21 cellular contexts compared by ENCODE assay signal in the genomic region with DNA sequence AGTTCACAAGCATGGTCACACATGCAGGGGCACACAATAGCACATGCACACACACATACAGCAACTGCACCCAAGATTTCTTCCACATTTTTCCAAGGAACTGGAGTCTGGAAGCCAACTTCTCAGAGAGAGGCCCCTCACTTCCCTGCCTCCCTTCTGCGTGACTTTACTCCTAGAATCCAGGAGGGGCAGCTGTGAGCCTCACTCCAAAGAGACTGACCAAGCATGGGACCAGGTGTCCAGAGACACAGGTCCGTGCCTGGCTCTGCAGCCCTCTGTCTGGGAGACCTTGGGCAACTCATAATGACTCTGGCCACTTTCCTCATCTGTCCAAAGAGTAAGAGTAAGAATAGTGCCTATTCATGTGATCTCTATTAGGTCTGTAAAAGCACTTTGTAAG.
"Had no signal": no experiment of that assay in that cellular context is flagged by ENCODE, and none has a peak within 500 bp of the region (broad histone marks: within the 10 kb centered on the region; RNA-seq: fewer than 3 reads in every experiment).

No MANE protein-coding gene starts in this region.

- H3K9me3 ChIP-seq: left ventricle myocardium inferior, psoas muscle, testis had no signal

- H3K27ac Mint-ChIP-seq: activated CD4-positive, alpha-beta memory T cell treated with anti-CD3 and anti-CD28 coated beads, Interleukin-2, amount 10 ng/mL, durations not matched to agents 7 days and 5 days; activated CD8-positive, alpha-beta memory T cell treated with anti-CD3 and anti-CD28 coated beads, Interleukin-2, amount 10 ng/mL, durations not matched to agents 7 days and 5 days; activated naive CD8-positive, alpha-beta T cell treated with anti-CD3 and anti-CD28 coated beads for 36 hours; T-helper 2 cell treated with Interferon-gamma antibody and Interleukin-4, amounts not matched to agents 5 μg/mL and 100 μg/mL, for 36 hours; type B pancreatic cell had no signal

- H3K27me3 ChIP-seq: foreskin keratinocyte, testis had no signal

- H3K4me1 Mint-ChIP-seq: activated CD4-positive, alpha-beta memory T cell treated with anti-CD3 and anti-CD28 coated beads, Interleukin-2, amount 10 ng/mL, durations not matched to agents 7 days and 5 days; activated CD8-positive, alpha-beta memory T cell treated with anti-CD3 and anti-CD28 coated beads, Interleukin-2, amount 10 ng/mL, durations not matched to agents 7 days and 5 days; activated naive CD8-positive, alpha-beta T cell treated with anti-CD3 and anti-CD28 coated beads for 36 hours had no signal

- H3K36me3 ChIP-seq: left ventricle myocardium inferior had no signal

- H3K4me3 Mint-ChIP-seq: activated CD4-positive, alpha-beta memory T cell treated with anti-CD3 and anti-CD28 coated beads, Interleukin-2, amount 10 ng/mL, durations not matched to agents 7 days and 5 days; activated CD8-positive, alpha-beta memory T cell treated with anti-CD3 and anti-CD28 coated beads, Interleukin-2, amount 10 ng/mL, durations not matched to agents 7 days and 5 days; activated naive CD8-positive, alpha-beta T cell treated with anti-CD3 and anti-CD28 coated beads for 36 hours; T-helper 2 cell treated with Interferon-gamma antibody and Interleukin-4, amounts not matched to agents 5 μg/mL and 100 μg/mL, for 36 hours; type B pancreatic cell had no signal

- H3K27me3 Mint-ChIP-seq: activated naive CD8-positive, alpha-beta T cell treated with anti-CD3 and anti-CD28 coated beads for 36 hours had no signal

- H3K9me3 Mint-ChIP-seq: activated CD4-positive, alpha-beta memory T cell treated with anti-CD3 and anti-CD28 coated beads, Interleukin-2, amount 10 ng/mL, durations not matched to agents 7 days and 5 days; activated naive CD8-positive, alpha-beta T cell treated with anti-CD3 and anti-CD28 coated beads for 36 hours; T-helper 2 cell treated with Interferon-gamma antibody and Interleukin-4, amounts not matched to agents 5 μg/mL and 100 μg/mL, for 36 hours; type B pancreatic cell had no signal

- H2AFZ ChIP-seq: hepatocyte had no signal

- H3K4me2 ChIP-seq: hepatocyte had no signal

- H3K4me3 ChIP-seq: hepatocyte, left ventricle myocardium inferior, psoas muscle, testis had no signal

- H3K4me1 ChIP-seq: foreskin keratinocyte, left ventricle myocardium inferior, psoas muscle, testis had no signal

- H3K27ac ChIP-seq: foreskin keratinocyte, hepatocyte, left ventricle myocardium inferior, psoas muscle, testis had no signal

- DNase-seq: activated CD4-positive, alpha-beta memory T cell treated with anti-CD3 and anti-CD28 coated beads, Interleukin-2, amount 10 ng/mL, durations not matched to agents 7 days and 5 days; activated CD4-positive, alpha-beta T cell treated with anti-CD3 and anti-CD28 coated beads for 48 hours; activated CD4-positive, CD25-positive, alpha-beta regulatory T cell; activated CD8-positive, alpha-beta memory T cell treated with anti-CD3 and anti-CD28 coated beads, Interleukin-2, amount 10 ng/mL, durations not matched to agents 7 days and 5 days; activated naive CD4-positive, alpha-beta T cell; activated naive CD8-positive, alpha-beta T cell treated with anti-CD3 and anti-CD28 coated beads for 36 hours; amygdala; caudate nucleus; foreskin keratinocyte; kidney; left ventricle myocardium inferior; mammary epithelial cell; psoas muscle; right cardiac atrium; small intestine; stimulated activated CD4-positive, alpha-beta T cell treated with anti-CD3 and anti-CD28 coated beads, Interleukin-15, amount 100 ng/mL, for 24 hours; stimulated activated CD4-positive, alpha-beta T cell treated with anti-CD3 and anti-CD28 coated beads, Interleukin-2, amount 100 ng/mL, for 48 hours; testis had no signal

- H3K36me3 Mint-ChIP-seq: activated CD8-positive, alpha-beta memory T cell treated with anti-CD3 and anti-CD28 coated beads, Interleukin-2, amount 10 ng/mL, durations not matched to agents 7 days and 5 days; activated naive CD8-positive, alpha-beta T cell treated with anti-CD3 and anti-CD28 coated beads for 36 hours; type B pancreatic cell had no signal

- ATAC-seq: activated CD8-positive, alpha-beta memory T cell treated with anti-CD3 and anti-CD28 coated beads, Interleukin-2, amount 10 ng/mL, durations not matched to agents 7 days and 5 days; foreskin keratinocyte; psoas muscle; right cardiac atrium had no signal
